ENCODE assay signal across 27 cellular contexts in the genomic region with DNA sequence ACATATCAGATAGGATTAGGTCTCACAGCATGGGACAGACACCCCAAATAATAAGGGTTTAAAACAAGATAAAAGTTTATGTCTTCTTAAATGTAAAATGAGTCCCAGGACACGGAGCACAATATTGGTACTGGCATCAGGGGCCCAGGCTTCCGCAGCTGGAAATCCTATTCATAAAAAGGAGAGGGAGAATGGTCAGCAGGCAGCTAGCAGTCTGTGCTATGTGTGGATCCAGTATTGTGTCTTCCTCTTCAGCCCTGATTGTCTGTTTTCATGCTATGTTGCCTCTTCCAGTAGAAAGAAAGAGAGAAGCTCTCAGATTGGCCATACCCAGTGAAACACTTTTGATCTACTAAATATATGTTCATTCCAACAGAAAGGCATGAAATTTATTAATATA.
"Had no signal": no experiment of that assay in that cellular context is flagged by ENCODE, and none has a peak within 500 bp of the region (broad histone marks: within the 10 kb centered on the region; RNA-seq: fewer than 3 reads in every experiment).

No MANE protein-coding gene starts in this region.

- H3K27ac ChIP-seq: left lung, lower lobe of right lung, pancreas, skin epidermis, stomach, testis, thyroid gland, transverse colon, upper lobe of left lung, vagina had no signal

- H3K4me3 ChIP-seq: left lung, lower lobe of right lung, pancreas, skin epidermis, stomach, testis, thyroid gland, transverse colon, upper lobe of left lung, vagina had no signal

- ATAC-seq: left colon; left lung; lower lobe of right lung; natural killer cell; pancreas; right cardiac atrium; sciatic nerve; stimulated activated naive B cell treated with anti-CD40 and anti-IgM and Interleukin-4, amounts not matched to agents 10 μg/mL and 1 μg/mL and 100 μg/mL, for 72 hours; stimulated activated naive CD8-positive, alpha-beta T cell treated with anti-CD3 and anti-CD28 coated beads, Interleukin-15, Interleukin-2, amounts not matched to agents 100 U/mL and 50 U/mL, for 24 hours had no signal

- DNase-seq: immature natural killer cell; kidney; left colon; left lung; lower lobe of right lung; mammary epithelial cell; mesendoderm; naive B cell; natural killer cell; nephron progenitor cell; pancreas; retina; right cardiac atrium; stimulated activated CD4-positive, alpha-beta T cell treated with anti-CD3 and anti-CD28 coated beads, Interleukin-12 subunit alpha, Interleukin-12 subunit beta, amount 100 ng/mL, for 4 hours; stimulated activated CD4-positive, alpha-beta T cell treated with anti-CD3 and anti-CD28 coated beads, Interleukin-15, amount 100 ng/mL, for 24 hours; stimulated activated CD4-positive, alpha-beta T cell treated with anti-CD3 and anti-CD28 coated beads, Interleukin-2, amount 100 ng/mL, for 24 hours; stimulated activated CD4-positive, alpha-beta T cell treated with anti-CD3 and anti-CD28 coated beads, Interleukin-4, amount 100 ng/mL, for 1 hour; stimulated activated naive B cell treated with anti-CD40 and anti-IgM and Interleukin-4, amounts not matched to agents 10 μg/mL and 1 μg/mL and 100 μg/mL, for 72 hours; stimulated activated naive CD8-positive, alpha-beta T cell treated with anti-CD3 and anti-CD28 coated beads, Interleukin-15, Interleukin-2, amounts not matched to agents 100 U/mL and 50 U/mL, for 24 hours; stomach; testis; thyroid gland; transverse colon; upper lobe of left lung had no signal

- H3K9me3 ChIP-seq: left lung, lower lobe of right lung, pancreas, stomach, testis, thyroid gland, transverse colon, upper lobe of left lung, vagina had no signal

- H3K36me3 ChIP-seq: left lung, lower lobe of right lung, pancreas, stomach, thyroid gland, transverse colon, upper lobe of left lung, vagina had no signal

- H3K4me1 ChIP-seq: left lung, lower lobe of right lung, testis, thyroid gland had no signal

- H3K27me3 ChIP-seq: left lung, pancreas, stomach, testis, thyroid gland, transverse colon, upper lobe of left lung, vagina had no signal
